Comparison of ENCODE assay signal across 15 cellular contexts in the genomic region with DNA sequence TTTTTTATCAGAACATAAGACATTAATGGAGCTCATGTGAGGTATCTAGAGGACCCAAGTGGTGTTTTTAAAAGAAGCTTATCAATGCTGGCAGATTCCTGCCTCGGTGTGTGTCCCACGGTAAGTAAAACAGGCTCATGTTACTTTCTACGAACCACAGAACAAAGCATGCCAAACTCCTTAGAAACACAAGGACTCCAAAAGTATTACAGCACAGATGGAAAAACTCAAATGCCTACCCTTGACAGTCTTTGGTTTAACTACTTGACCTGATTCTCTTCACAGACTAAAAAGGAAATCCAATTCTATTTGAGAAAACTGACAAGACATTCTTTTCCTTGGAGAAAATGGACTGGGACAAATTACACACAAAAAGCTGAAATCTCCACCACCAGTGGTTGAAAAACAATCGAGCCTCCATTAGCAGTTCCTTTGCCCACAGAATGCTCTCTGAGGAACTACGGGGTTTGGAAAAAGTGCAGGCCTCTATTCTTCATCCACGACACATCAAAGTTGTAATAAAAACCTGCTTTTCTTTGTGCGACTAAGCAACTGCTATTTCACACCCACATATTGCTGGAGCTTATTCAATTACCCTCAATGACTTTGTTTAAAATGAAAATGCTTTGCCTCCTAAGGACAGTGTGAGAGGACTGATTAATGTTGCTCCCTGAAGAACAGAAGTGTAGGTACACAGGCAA. TPM values are rescaled to one million over a fixed set of nuclear protein-coding genes. Genes with fewer than 3 reads are reported as not detected.
DNase-seq lines count a peak whose midpoint lies in the region; ATAC-seq and TF ChIP-seq lines count a peak whose summit lies in the region.
"Had no signal": no experiment of that assay in that cellular context is flagged by ENCODE, and none has a peak within 500 bp of the region (broad histone marks: within the 10 kb centered on the region; RNA-seq: fewer than 3 reads in every experiment).

No MANE protein-coding gene starts in this region.

- no peak for TF ChIP-seq CTCF in tibial nerve (IDR thresholded peaks at IDR 0.05)

- no peaks in the 10 kb centered on the region for H3K27me3 ChIP-seq in stomach smooth muscle (ENCODE audit: control insufficient read depth in 1 of 2, insufficient read depth in 2 of 2, low read length in 2 of 2)
- peaks cover 0 to 17% of the 10 kb centered on the region in 2 donors for H3K27me3 ChIP-seq in tibial nerve
- H3K27me3 ChIP-seq: BE2C had no signal

- H3K4me3 ChIP-seq in stomach smooth muscle (ENCODE audit: low read length in 2 of 2): peak overlapping the region; percentile 15 to 44
- H3K4me3 ChIP-seq in tibial nerve: no peak overlapping the region
- H3K4me3 ChIP-seq: lung, SJSA1 had no signal

- no peaks in the 10 kb centered on the region for H3K9me3 Mint-ChIP-seq in natural killer cell treated with Interleukin-12 subunit alpha and Interleukin-12 subunit beta and Interleukin-15 and Interleukin-18, amount 100 ng/mL, for 72 hours
- H3K9me3 Mint-ChIP-seq: activated naive CD8-positive, alpha-beta T cell treated with anti-CD3 and anti-CD28 coated beads, Interleukin-2, amount 10 ng/mL, durations not matched to agents 7 days and 5 days had no signal

- peak overlapping the region; percentile 71 for H3K27ac ChIP-seq in caudate nucleus (ENCODE audit: low read depth, low read length)
- H3K27ac ChIP-seq in stomach smooth muscle (ENCODE audit: low read length): peak overlapping the region; percentile 96
- no peak overlapping the region for H3K27ac ChIP-seq in tibial nerve
- H3K27ac ChIP-seq: SJSA1 had no signal

- peaks cover 6% of the 10 kb centered on the region for H3K36me3 Mint-ChIP-seq in natural killer cell treated with Interleukin-12 subunit alpha and Interleukin-12 subunit beta and Interleukin-15 and Interleukin-18, amount 100 ng/mL, for 72 hours
- H3K36me3 Mint-ChIP-seq: activated naive CD8-positive, alpha-beta T cell treated with anti-CD3 and anti-CD28 coated beads, Interleukin-2, amount 10 ng/mL, durations not matched to agents 7 days and 5 days had no signal

- DNase-seq in NCI-H524 (lab: John Stamatoyannopoulos, UW) (peak; percentile 58 to 84), caudate nucleus (lab: John Stamatoyannopoulos, UW) (no peak), iris pigment epithelial cell (ENCODE audit: low read depth) (peak; percentile 27), cerebellum (ENCODE audit: low spot score) (no peak), tibial nerve (ENCODE audit: low spot score in 2 of 2) (no peak)
- DNase-seq in stimulated activated naive CD4-positive, alpha-beta T cell (lab: John Stamatoyannopoulos, UW): no peak
- no peak for DNase-seq in natural killer cell treated with Interleukin-12 subunit alpha and Interleukin-12 subunit beta and Interleukin-15 and Interleukin-18, amount 100 ng/mL, for 72 hours (ENCODE audit: low spot score)
- DNase-seq: activated naive CD8-positive, alpha-beta T cell treated with anti-CD3 and anti-CD28 coated beads, Interleukin-2, amount 10 ng/mL, durations not matched to agents 7 days and 5 days; BE2C; effector memory CD4-positive, alpha-beta T cell; KG1; NK-92 treated with Interleukin-12 subunit alpha and Interleukin-12 subunit beta, amount 100 ng/mL, for 24 hours had no signal

- H3K9me3 ChIP-seq in stomach smooth muscle (ENCODE audit: control insufficient read depth in 2 of 2, low read length in 2 of 2): no peaks in the 10 kb centered on the region
- no peaks in the 10 kb centered on the region for H3K9me3 ChIP-seq in tibial nerve
- H3K9me3 ChIP-seq: BE2C, SJSA1 had no signal

- ATAC-seq in natural killer cell treated with Interleukin-12 subunit alpha and Interleukin-12 subunit beta and Interleukin-15 and Interleukin-18, amount 100 ng/mL, for 72 hours: no peak

- peaks cover 8 to 12% of the 10 kb centered on the region in 2 donors for H3K4me1 Mint-ChIP-seq in natural killer cell treated with Interleukin-12 subunit alpha and Interleukin-12 subunit beta and Interleukin-15 and Interleukin-18, amount 100 ng/mL, for 72 hours (ENCODE audit: low read depth in 2 of 2)

- no peak overlapping the region for H3K27ac Mint-ChIP-seq in natural killer cell treated with Interleukin-12 subunit alpha and Interleukin-12 subunit beta and Interleukin-15 and Interleukin-18, amount 100 ng/mL, for 72 hours
- H3K27ac Mint-ChIP-seq: activated naive CD8-positive, alpha-beta T cell treated with anti-CD3 and anti-CD28 coated beads, Interleukin-2, amount 10 ng/mL, durations not matched to agents 7 days and 5 days had no signal

- peaks cover 0 to 2% of the 10 kb centered on the region in 2 donors for H3K36me3 ChIP-seq in stomach smooth muscle (ENCODE audit: control insufficient read depth in 2 of 2, insufficient read depth in 2 of 2, low read length in 2 of 2)
- H3K36me3 ChIP-seq in tibial nerve: no peaks in the 10 kb centered on the region
- H3K36me3 ChIP-seq: BE2C, SJSA1 had no signal

- H3K27me3 Mint-ChIP-seq in natural killer cell treated with Interleukin-12 subunit alpha and Interleukin-12 subunit beta and Interleukin-15 and Interleukin-18, amount 100 ng/mL, for 72 hours: peaks cover 16 to 17% of the 10 kb centered on the region in 2 donors

- WGBS in tibial nerve, 2 donors: 36 to 47% methylated on average over 7 of the region's 7 CpGs

- peak overlapping the region; percentile 42 to 52 for H3K9ac ChIP-seq in stomach smooth muscle (ENCODE audit: low read length in 2 of 2)

- no peak for TF ChIP-seq EP300 in tibial nerve (IDR thresholded peaks at IDR 0.05)

- no peak for TF ChIP-seq POLR2A in tibial nerve (IDR thresholded peaks at IDR 0.05)

- H3K4me3 Mint-ChIP-seq in natural killer cell treated with Interleukin-12 subunit alpha and Interleukin-12 subunit beta and Interleukin-15 and Interleukin-18, amount 100 ng/mL, for 72 hours: no peak overlapping the region
- H3K4me3 Mint-ChIP-seq: activated naive CD8-positive, alpha-beta T cell treated with anti-CD3 and anti-CD28 coated beads, Interleukin-2, amount 10 ng/mL, durations not matched to agents 7 days and 5 days had no signal

- peaks cover 70% of the 10 kb centered on the region for H3K4me1 ChIP-seq in stomach smooth muscle (ENCODE audit: control insufficient read depth, insufficient read depth, low read length)
- peaks cover 0 to 9% (median 0%) of the 10 kb centered on the region in 4 donors for H3K4me1 ChIP-seq in tibial nerve

RNA-seq across cellular contexts. Expression of a gene that starts 5.4 kb away (rescaled TPM):
- total RNA-seq in cerebellum: 3.3 TPM
- total RNA-seq in tibial nerve: 1 to 10 TPM in 1 of 4 donors, under 1 TPM in 3; 0.63 to 2.4 (median 0.93) TPM
- total RNA-seq in natural killer cell treated with Interleukin-12 subunit alpha and Interleukin-12 subunit beta and Interleukin-15 and Interleukin-18, amount 100 ng/mL, for 72 hours: not detected

Comparison
In these comparisons a context has a peak if more than half of its experiments do, and no peak if none do; other contexts are left out.
1. DNase-seq: peak in NCI-H524 (2 of 2) and iris pigment epithelial cell (single experiment); none in caudate nucleus (0 of 61), cerebellum (single experiment), tibial nerve (0 of 2), stimulated activated naive CD4-positive, alpha-beta T cell (0 of 6) and natural killer cell treated with Interleukin-12 subunit alpha and Interleukin-12 subunit beta and Interleukin-15 and Interleukin-18, amount 100 ng/mL, for 72 hours (single experiment).
2. H3K27ac ChIP-seq: peak in caudate nucleus (single experiment) and stomach smooth muscle (single experiment); none in tibial nerve (0 of 4).
3. H3K4me3 ChIP-seq: peak in stomach smooth muscle (2 of 2); none in tibial nerve (0 of 4).